6 cellular contexts compared by ENCODE assay signal in the genomic region with DNA sequence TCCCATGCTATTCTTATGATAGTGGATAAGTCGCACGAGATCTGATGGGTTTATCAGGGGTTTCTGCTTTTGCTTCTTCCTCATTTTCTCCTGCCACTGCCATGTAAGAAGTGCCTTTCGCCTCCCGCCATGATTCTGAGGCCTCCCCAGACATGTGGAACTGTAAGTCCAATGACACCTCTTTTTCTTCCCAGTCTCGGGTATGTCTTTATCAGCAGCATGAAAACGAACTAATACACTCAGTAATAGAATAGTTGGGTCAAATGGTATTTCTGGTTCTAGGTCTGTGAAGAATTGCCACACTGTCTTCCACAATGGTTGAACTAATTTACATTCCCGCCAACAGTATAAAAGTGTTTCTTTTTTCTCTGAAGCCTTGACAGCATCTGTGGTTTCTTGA. TPM values are rescaled to one million over a fixed set of nuclear protein-coding genes. Genes with fewer than 3 reads are reported as not detected.
"Had no signal": no experiment of that assay in that cellular context is flagged by ENCODE, and none has a peak within 500 bp of the region (broad histone marks: within the 10 kb centered on the region; RNA-seq: fewer than 3 reads in every experiment).

No MANE protein-coding gene starts in this region.

RNA-seq across cellular contexts. Expression of gene HLA-DQB1, which starts 7.7 kb away (rescaled TPM):
- total RNA-seq: myocyte had no signal

RNA-seq across cellular contexts. Expression of gene HLA-DQA1, which starts 36.9 kb away (rescaled TPM):
- total RNA-seq: hepatocyte, lung microvascular endothelial cell, mammary epithelial cell, mesothelial cell of epicardium, myocyte had no signal
- polyA plus RNA-seq: hepatocyte, keratinocyte, mammary epithelial cell had no signal
